In genomic region chr3:16477054-16477453, GRCh38 we compare ENCODE assay signal across 12 cellular contexts. TPM values are rescaled to one million over a fixed set of nuclear protein-coding genes. Genes with fewer than 3 reads are reported as not detected.
DNase-seq lines count a peak whose midpoint lies in the region; ATAC-seq and TF ChIP-seq lines count a peak whose summit lies in the region.
"Had no signal": no experiment of that assay in that cellular context is flagged by ENCODE, and none has a peak within 500 bp of the region (broad histone marks: within the 10 kb centered on the region; RNA-seq: fewer than 3 reads in every experiment).

No MANE protein-coding gene starts in this region.

- peak overlapping the region; percentile 65 for H3K27ac Mint-ChIP-seq in activated CD8-positive, alpha-beta T cell treated with anti-CD3 and anti-CD28 coated beads, Interleukin-2, amount 10 ng/mL, durations not matched to agents 7 days and 5 days
- H3K27ac Mint-ChIP-seq: stimulated activated effector memory CD8-positive, alpha-beta T cell treated with anti-CD3 and anti-CD28 coated beads, Interleukin-12 subunit alpha, Interleukin-12 subunit beta, amount 100 ng/mL, for 72 hours had no signal

- DNase-seq in AG04450 (ENCODE audit: low read depth, low spot score) = no peak
- no peak for DNase-seq in activated CD8-positive, alpha-beta T cell treated with anti-CD3 and anti-CD28 coated beads, Interleukin-2, amount 10 ng/mL, durations not matched to agents 7 days and 5 days
- DNase-seq in hepatocyte (ENCODE audit: low spot score) = no peak
- no peak for DNase-seq in PC-3
- no peak for DNase-seq in SKM-1 treated with dmso at 0.1 percent for 144 hours (lab: John Stamatoyannopoulos, UW; ENCODE audit: unreplicated experiment)
- no peak for DNase-seq in prostate gland (ENCODE audit: low spot score)
- no peak for DNase-seq in DMS53 (lab: John Stamatoyannopoulos, UW)
- DNase-seq: left lung, NCI-H1930, SW 1271 had no signal

- intact Hi-C loops in PC-3 (cut with micrococcal nuclease) (no loop called here), prostate gland (cut with DNase I) (no loop called here)

- POLR2A ChIA-PET in AG04450 (lab: Yijun Ruan, JAX) (interaction anchor here (0.5 to 2.4 kb wide), 10 partner anchors 20 to 407 kb away, joined by 3 to 13 read pairs (median 3); partner anchors contain the start of gene RFTN1), PC-3 (lab: Charles Lee; ENCODE audit: unreplicated experiment) (no interaction called here)
- POLR2A ChIA-PET in activated CD8-positive, alpha-beta T cell treated with anti-CD3 and anti-CD28 coated beads, Interleukin-2, amount 10 ng/mL, durations not matched to agents 7 days and 5 days (lab: Charles Lee) = interaction anchor here (1.2 to 1.6 kb wide), 3 partner anchors 9 to 35 kb away, joined by 3 to 8 read pairs (median 7); no protein-coding TSS in a partner anchor

- H3K4me1 ChIP-seq in hepatocyte (ENCODE audit: insufficient read depth) (peaks cover 32% of the 10 kb centered on the region), PC-3 (ENCODE audit: insufficient read depth, low read length) (0 out of 2 replicates have a peak, but pooled peaks cover 8% of the 10 kb centered on the region), prostate gland (replicated peaks) (no peaks in the 10 kb centered on the region)

- no peaks in the 10 kb centered on the region for H3K9me3 Mint-ChIP-seq in activated CD8-positive, alpha-beta T cell treated with anti-CD3 and anti-CD28 coated beads, Interleukin-2, amount 10 ng/mL, durations not matched to agents 7 days and 5 days (ENCODE audit: insufficient read depth)
- H3K9me3 Mint-ChIP-seq: stimulated activated effector memory CD8-positive, alpha-beta T cell treated with anti-CD3 and anti-CD28 coated beads, Interleukin-12 subunit alpha, Interleukin-12 subunit beta, amount 100 ng/mL, for 72 hours had no signal

- TF ChIP-seq POLR2A in prostate gland (IDR thresholded peaks at IDR 0.05) = no peak

- no peak overlapping the region for H3K4me3 Mint-ChIP-seq in activated CD8-positive, alpha-beta T cell treated with anti-CD3 and anti-CD28 coated beads, Interleukin-2, amount 10 ng/mL, durations not matched to agents 7 days and 5 days
- H3K4me3 Mint-ChIP-seq: stimulated activated effector memory CD8-positive, alpha-beta T cell treated with anti-CD3 and anti-CD28 coated beads, Interleukin-12 subunit alpha, Interleukin-12 subunit beta, amount 100 ng/mL, for 72 hours had no signal

- H3K4me2 ChIP-seq in hepatocyte (peak overlapping the region; percentile 40), PC-3 (ENCODE audit: low read length) (no peak overlapping the region)

- H3K27ac ChIP-seq in AG04450 (ENCODE audit: low read depth, low read length) (peak overlapping the region; percentile 94), hepatocyte (peak overlapping the region; percentile 51), PC-3 (ENCODE audit: low read length) (no peak overlapping the region), prostate gland (no peak overlapping the region)
- H3K27ac ChIP-seq: left lung had no signal

- H3K27me3 Mint-ChIP-seq in activated CD8-positive, alpha-beta T cell treated with anti-CD3 and anti-CD28 coated beads, Interleukin-2, amount 10 ng/mL, durations not matched to agents 7 days and 5 days (ENCODE audit: low read depth) = no peaks in the 10 kb centered on the region

- BruUV-seq in PC-3 (replicated peaks; lab: Mats Ljungman, UMichigan) = no TSS peak

- H3K27me3 ChIP-seq in AG04450 (ENCODE audit: control insufficient read depth, insufficient read depth, low read length) (no peaks in the 10 kb centered on the region), hepatocyte (no peaks in the 10 kb centered on the region), PC-3 (ENCODE audit: low read length) (no peaks in the 10 kb centered on the region), prostate gland (replicated peaks; ENCODE audit: insufficient read depth) (no peaks in the 10 kb centered on the region)
- H3K27me3 ChIP-seq: left lung had no signal

- H3K9me2 ChIP-seq in hepatocyte (replicated peaks; ENCODE audit: insufficient read depth) = no peaks in the 10 kb centered on the region
- H3K9me2 ChIP-seq in PC-3 (replicated peaks; ENCODE audit: low read length) = no peaks in the 10 kb centered on the region

- no peaks in the 10 kb centered on the region for H3F3A ChIP-seq in PC-3 (ENCODE audit: low read length, unreplicated experiment)

- H3K9me3 ChIP-seq in AG04450 (ENCODE audit: control insufficient read depth, insufficient read depth, low read length) (no peaks in the 10 kb centered on the region), hepatocyte (ENCODE audit: low read depth) (no peaks in the 10 kb centered on the region), PC-3 (ENCODE audit: low read length) (no peaks in the 10 kb centered on the region), prostate gland (no peaks in the 10 kb centered on the region)
- H3K9me3 ChIP-seq: left lung had no signal

- no peak for TF ChIP-seq CTCF in AG04450 (IDR thresholded peaks at IDR 0.05; ENCODE audit: low read depth, low read length)
- TF ChIP-seq CTCF in hepatocyte (IDR thresholded peaks at IDR 0.05; ENCODE audit: poor library complexity) = no peak
- no peak for TF ChIP-seq CTCF in PC-3 (conservative IDR thresholded peaks at IDR 0.05; ENCODE audit: low read depth, low read length)
- TF ChIP-seq CTCF in prostate gland (IDR thresholded peaks at IDR 0.05) = no peak

- H3K4me1 Mint-ChIP-seq in activated CD8-positive, alpha-beta T cell treated with anti-CD3 and anti-CD28 coated beads, Interleukin-2, amount 10 ng/mL, durations not matched to agents 7 days and 5 days (ENCODE audit: low read depth) = peaks cover 59% of the 10 kb centered on the region

- no peak overlapping the region for H2AFZ ChIP-seq in hepatocyte
- H2AFZ ChIP-seq in PC-3 (ENCODE audit: low read length) = no peak overlapping the region

- CTCF ChIA-PET in AG04450 (lab: Charles Lee) = interaction anchor here (0.8 to 1.9 kb wide), 3 partner anchors 19 to 187 kb away, joined by 3 to 6 read pairs (median 4); no protein-coding TSS in a partner anchor
- CTCF ChIA-PET in activated CD8-positive, alpha-beta T cell treated with anti-CD3 and anti-CD28 coated beads, Interleukin-2, amount 10 ng/mL, durations not matched to agents 7 days and 5 days (lab: Charles Lee) = interaction anchor here (1.2 to 2.5 kb wide), 8 partner anchors 10 to 187 kb away, joined by 3 to 11 read pairs (median 4); no protein-coding TSS in a partner anchor
- CTCF ChIA-PET in PC-3 (lab: Charles Lee) = no interaction called here

- no peaks in the 10 kb centered on the region for H3K36me3 ChIP-seq in hepatocyte (replicated peaks; ENCODE audit: insufficient read depth, low read depth)
- H3K36me3 ChIP-seq in PC-3 (ENCODE audit: low read depth, low read length) = no peaks in the 10 kb centered on the region
- no peaks in the 10 kb centered on the region for H3K36me3 ChIP-seq in prostate gland
- H3K36me3 ChIP-seq: left lung had no signal

- H3K79me2 ChIP-seq in hepatocyte (no peaks in the 10 kb centered on the region), PC-3 (ENCODE audit: low read length) (no peaks in the 10 kb centered on the region)

- H3K4me3 ChIP-seq in AG04450 (ENCODE audit: low read depth, low read length) = no peak overlapping the region
- no peak overlapping the region for H3K4me3 ChIP-seq in hepatocyte
- H3K4me3 ChIP-seq in PC-3 (ENCODE audit: low read length) = no peak overlapping the region
- H3K4me3 ChIP-seq in prostate gland = no peak overlapping the region
- H3K4me3 ChIP-seq: left lung had no signal

- peaks cover 84% of the 10 kb centered on the region for H3K36me3 Mint-ChIP-seq in activated CD8-positive, alpha-beta T cell treated with anti-CD3 and anti-CD28 coated beads, Interleukin-2, amount 10 ng/mL, durations not matched to agents 7 days and 5 days (ENCODE audit: low read depth)

- no peak overlapping the region for H3K9ac ChIP-seq in PC-3 (ENCODE audit: low read length)

- ATAC-seq in GM19351 (IDR thresholded peaks at IDR 0.05; ENCODE audit: unreplicated experiment) = peak; percentile 26
- ATAC-seq in activated CD8-positive, alpha-beta T cell treated with anti-CD3 and anti-CD28 coated beads, Interleukin-2, amount 10 ng/mL, durations not matched to agents 7 days and 5 days = no peak
- ATAC-seq in PC-3 = no peak
- ATAC-seq: left lung had no signal

- H4K20me1 ChIP-seq in hepatocyte (ENCODE audit: insufficient read depth, poor library complexity, severe bottlenecking) (no peaks in the 10 kb centered on the region), PC-3 (ENCODE audit: low read length) (no peaks in the 10 kb centered on the region)

RNA-seq across cellular contexts. Expression of gene RFTN1, which starts 36.4 kb away (rescaled TPM):
- polyA plus RNA-seq in AG04450 (2011; rRNA removed) (97.3 and 110 TPM in 2 replicates), hepatocyte (4.4 and 10.0 TPM in 2 replicates)
- polyA minus RNA-seq in AG04450 (2011; rRNA and poly(A)+ RNA removed) = 91.8 and 101 TPM in 2 replicates
- 10 to 100 TPM; 59.9 to 63.4 TPM for total RNA-seq in activated CD8-positive, alpha-beta T cell treated with anti-CD3 and anti-CD28 coated beads, Interleukin-2, amount 10 ng/mL, durations not matched to agents 7 days and 5 days
- total RNA-seq in hepatocyte (14.9 and 17.0 TPM in 2 replicates), PC-3 (2014; rRNA removed) (9.7 and 12.3 TPM in 2 replicates), prostate gland (10 to 100 TPM in 1 of 2 donors, 1 to 10 TPM in 1; 7.4 to 16.1 TPM)

Comparison
In these comparisons a context has a peak if more than half of its experiments do, and no peak if none do; other contexts are left out.
1. H3K27ac ChIP-seq: peak in AG04450 (single experiment) and hepatocyte (single experiment); none in PC-3 (single experiment) and prostate gland (0 of 2).